22 cellular contexts compared by ENCODE assay signal in genomic region chr10:117502421-117503169, GRCh38. TPM values are rescaled to one million over a fixed set of nuclear protein-coding genes. Genes with fewer than 3 reads are reported as not detected.
DNase-seq lines count a peak whose midpoint lies in the region; ATAC-seq and TF ChIP-seq lines count a peak whose summit lies in the region.
"Had no signal": no experiment of that assay in that cellular context is flagged by ENCODE, and none has a peak within 500 bp of the region (broad histone marks: within the 10 kb centered on the region; RNA-seq: fewer than 3 reads in every experiment).

No MANE protein-coding gene starts in this region.

- no peak overlapping the region for H3K4me3 ChIP-seq in OCI-LY3 (ENCODE audit: low read length)
- H3K4me3 ChIP-seq: mucosa of descending colon had no signal

- no peaks in the 10 kb centered on the region for H3K9me3 Mint-ChIP-seq in osteocyte (ENCODE audit: unreplicated experiment)
- H3K9me3 Mint-ChIP-seq in stimulated activated naive B cell treated with anti-CD40 and anti-IgM and Interleukin-4, amounts not matched to agents 10 μg/mL and 1 μg/mL and 100 μg/mL, for 72 hours: no peaks in the 10 kb centered on the region
- H3K9me3 Mint-ChIP-seq: activated B cell treated with CpG ODN at 0.5 μM for 24 hours; activated T-helper 2 cell treated with anti-CD3 and anti-CD28 coated beads, Interferon-gamma antibody, Interleukin-2, Interleukin-4, amounts not matched to agents 10 μg/mL and 5 μg/mL and 100 μg/mL, durations not matched to agents 14 hours and 24 hours and 36 hours; T-helper 1 cell treated with Interleukin-12 subunit alpha and Interleukin-12 subunit beta and Interleukin-4 antibody, amounts not matched to agents 30 μg/mL and 1 μg/mL, for 36 hours had no signal

- H3K36me3 ChIP-seq in OCI-LY3 (replicated peaks; ENCODE audit: low read depth, low read length): no peaks in the 10 kb centered on the region

- H3K4me1 Mint-ChIP-seq in osteocyte (ENCODE audit: unreplicated experiment): peaks cover 22% of the 10 kb centered on the region
- H3K4me1 Mint-ChIP-seq in stimulated activated naive B cell treated with anti-CD40 and anti-IgM and Interleukin-4, amounts not matched to agents 10 μg/mL and 1 μg/mL and 100 μg/mL, for 72 hours: no peaks in the 10 kb centered on the region
- H3K4me1 Mint-ChIP-seq: activated B cell treated with CpG ODN at 0.5 μM for 24 hours had no signal

- H3K79me2 ChIP-seq in OCI-LY3 (ENCODE audit: low read length): no peaks in the 10 kb centered on the region
- H3K79me2 ChIP-seq: parathyroid adenoma had no signal

- ATAC-seq in GM19452 (IDR thresholded peaks at IDR 0.05; ENCODE audit: unreplicated experiment) (peak; percentile 49), HG02678 (IDR thresholded peaks at IDR 0.05; ENCODE audit: unreplicated experiment) (peak; percentile 7), HG03565 (IDR thresholded peaks at IDR 0.05; ENCODE audit: unreplicated experiment) (no peak), GM19351 (IDR thresholded peaks at IDR 0.05; ENCODE audit: unreplicated experiment) (no peak)
- no peak for ATAC-seq in stimulated activated naive B cell treated with anti-CD40 and anti-IgM and Interleukin-4, amounts not matched to agents 10 μg/mL and 1 μg/mL and 100 μg/mL, for 72 hours (replicated peaks)
- ATAC-seq: left colon, mucosa of descending colon had no signal

- no peak overlapping the region for H3K27ac ChIP-seq in OCI-LY3 (ENCODE audit: low read length)
- H3K27ac ChIP-seq: parathyroid adenoma, RWPE1 had no signal

- H3K4me1 ChIP-seq in OCI-LY3 (ENCODE audit: low read length): no peaks in the 10 kb centered on the region
- H3K4me1 ChIP-seq: parathyroid adenoma had no signal

- H3K27me3 ChIP-seq in OCI-LY3 (ENCODE audit: low read depth, low read length): 0 out of 2 replicates have a peak, but pooled peaks cover 6% of the 10 kb centered on the region

- TF ChIP-seq CTCF in OCI-LY3 (IDR thresholded peaks at IDR 0.05; ENCODE audit: low read depth, low read length) (no peak), osteocyte (IDR thresholded peaks at IDR 0.05) (no peak)

- H3K9me3 ChIP-seq in OCI-LY3 (ENCODE audit: insufficient read depth, low read length): no peaks in the 10 kb centered on the region
- H3K9me3 ChIP-seq: mucosa of descending colon had no signal

- DNase-seq in osteocyte (ENCODE audit: extremely low spot score, unreplicated experiment) (no peak), glomerular visceral epithelial cell (ENCODE audit: extremely low spot score) (no peak)
- DNase-seq in stimulated activated naive B cell treated with anti-CD40 and anti-IgM and Interleukin-4, amounts not matched to agents 10 μg/mL and 1 μg/mL and 100 μg/mL, for 72 hours: no peak
- DNase-seq: activated B cell treated with CpG ODN at 0.5 μM for 24 hours; Calu3; left colon; mucosa of descending colon; NCI-H1092; NK-92 treated with Interleukin-12 subunit alpha and Interleukin-12 subunit beta, amount 100 ng/mL, for 24 hours; small intestine; stimulated activated CD4-positive, alpha-beta T cell treated with anti-CD3 and anti-CD28 coated beads, Interleukin-4, amount 100 ng/mL, for 4 hours had no signal

- H3K4me3 Mint-ChIP-seq in osteocyte (ENCODE audit: unreplicated experiment): peak overlapping the region; percentile 17
- H3K4me3 Mint-ChIP-seq in stimulated activated naive B cell treated with anti-CD40 and anti-IgM and Interleukin-4, amounts not matched to agents 10 μg/mL and 1 μg/mL and 100 μg/mL, for 72 hours: no peak overlapping the region
- H3K4me3 Mint-ChIP-seq: activated B cell treated with CpG ODN at 0.5 μM for 24 hours; T-helper 1 cell treated with Interleukin-12 subunit alpha and Interleukin-12 subunit beta and Interleukin-4 antibody, amounts not matched to agents 30 μg/mL and 1 μg/mL, for 36 hours had no signal

- H3K36me3 Mint-ChIP-seq in osteocyte (ENCODE audit: unreplicated experiment): no peaks in the 10 kb centered on the region
- no peaks in the 10 kb centered on the region for H3K36me3 Mint-ChIP-seq in stimulated activated naive B cell treated with anti-CD40 and anti-IgM and Interleukin-4, amounts not matched to agents 10 μg/mL and 1 μg/mL and 100 μg/mL, for 72 hours

- H3K27ac Mint-ChIP-seq in osteocyte (ENCODE audit: unreplicated experiment): no peak overlapping the region
- H3K27ac Mint-ChIP-seq in stimulated activated naive B cell treated with anti-CD40 and anti-IgM and Interleukin-4, amounts not matched to agents 10 μg/mL and 1 μg/mL and 100 μg/mL, for 72 hours: no peak overlapping the region
- H3K27ac Mint-ChIP-seq: activated B cell treated with CpG ODN at 0.5 μM for 24 hours; activated T-helper 2 cell treated with anti-CD3 and anti-CD28 coated beads, Interferon-gamma antibody, Interleukin-2, Interleukin-4, amounts not matched to agents 10 μg/mL and 5 μg/mL and 100 μg/mL, durations not matched to agents 14 hours and 24 hours and 36 hours; T-helper 1 cell treated with Interleukin-12 subunit alpha and Interleukin-12 subunit beta and Interleukin-4 antibody, amounts not matched to agents 30 μg/mL and 1 μg/mL, for 36 hours had no signal

- H4K20me1 ChIP-seq in OCI-LY3 (ENCODE audit: insufficient read depth, low read length): no peaks in the 10 kb centered on the region

- peak overlapping the region; percentile 34 for H3K4me2 ChIP-seq in OCI-LY3 (ENCODE audit: low read length)

- peaks cover 6% of the 10 kb centered on the region for H3K27me3 Mint-ChIP-seq in osteocyte (ENCODE audit: unreplicated experiment)
- H3K27me3 Mint-ChIP-seq in stimulated activated naive B cell treated with anti-CD40 and anti-IgM and Interleukin-4, amounts not matched to agents 10 μg/mL and 1 μg/mL and 100 μg/mL, for 72 hours: peaks cover 19 to 20% of the 10 kb centered on the region in 2 donors

- peak overlapping the region; percentile 46; the same call in 1 of the 2 replicates for H2AFZ ChIP-seq in OCI-LY3 (ENCODE audit: low read depth, low read length)
- H2AFZ ChIP-seq: parathyroid adenoma had no signal

- no peak overlapping the region for H3K9ac ChIP-seq in OCI-LY3 (ENCODE audit: low read length)
- H3K9ac ChIP-seq: parathyroid adenoma had no signal

RNA-seq across cellular contexts. Expression of gene EMX2, which starts 40.0 kb away (rescaled TPM):
- 3.0 TPM in 2 replicates for total RNA-seq in osteocyte
- total RNA-seq: activated B cell treated with CpG ODN at 0.5 μM for 24 hours; activated T-helper 2 cell treated with anti-CD3 and anti-CD28 coated beads, Interferon-gamma antibody, Interleukin-2, Interleukin-4, amounts not matched to agents 10 μg/mL and 5 μg/mL and 100 μg/mL, durations not matched to agents 14 hours and 24 hours and 36 hours; Calu3; G401; H1; mucosa of descending colon had no signal

Comparison
In these comparisons a context has a peak if more than half of its experiments do, and no peak if none do; other contexts are left out.
1. ATAC-seq: peak in GM19452 (single experiment) and HG02678 (single experiment); none in stimulated activated naive B cell treated with anti-CD40 and anti-IgM and Interleukin-4, amounts not matched to agents 10 μg/mL and 1 μg/mL and 100 μg/mL, for 72 hours (0 of 2), HG03565 (single experiment) and GM19351 (single experiment).